ENCODE assay signal across 1 cellular context in the genomic region with DNA sequence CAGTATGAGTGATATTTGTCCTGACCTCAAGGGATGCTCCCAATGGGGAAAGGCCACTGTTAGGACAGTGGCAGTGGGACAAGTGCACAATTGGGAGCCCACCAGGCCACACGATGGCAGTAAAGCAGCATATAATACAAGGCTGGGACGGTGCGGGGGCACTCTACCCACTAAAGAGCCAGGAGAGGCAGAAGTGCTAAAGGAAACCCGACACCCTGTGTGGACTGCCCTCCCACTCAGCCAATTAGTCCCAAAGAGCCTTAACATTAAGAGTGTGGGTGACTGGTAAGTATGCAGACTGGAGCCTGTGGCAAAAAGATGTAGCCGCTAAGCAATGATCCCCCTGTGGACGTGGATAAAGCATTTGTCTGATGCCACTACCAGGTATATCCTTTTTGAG.
TF ChIP-seq lines count a peak whose summit lies in the region.

No MANE protein-coding gene starts in this region.

TF ChIP-seq in GM12878, 131 proteins besides CTCF, POLR2A, EP300 and RAD21 (continued from another document and continues in another):
- TF ChIP-seq ESRRA (IDR thresholded peaks at IDR 0.05; ENCODE audit: low read length), result no peak
- no peak for TF ChIP-seq RELA (IDR thresholded peaks at IDR 0.05; ENCODE audit: borderline replicate concordance, partially characterized antibody)
- TF ChIP-seq, protein P1, sequence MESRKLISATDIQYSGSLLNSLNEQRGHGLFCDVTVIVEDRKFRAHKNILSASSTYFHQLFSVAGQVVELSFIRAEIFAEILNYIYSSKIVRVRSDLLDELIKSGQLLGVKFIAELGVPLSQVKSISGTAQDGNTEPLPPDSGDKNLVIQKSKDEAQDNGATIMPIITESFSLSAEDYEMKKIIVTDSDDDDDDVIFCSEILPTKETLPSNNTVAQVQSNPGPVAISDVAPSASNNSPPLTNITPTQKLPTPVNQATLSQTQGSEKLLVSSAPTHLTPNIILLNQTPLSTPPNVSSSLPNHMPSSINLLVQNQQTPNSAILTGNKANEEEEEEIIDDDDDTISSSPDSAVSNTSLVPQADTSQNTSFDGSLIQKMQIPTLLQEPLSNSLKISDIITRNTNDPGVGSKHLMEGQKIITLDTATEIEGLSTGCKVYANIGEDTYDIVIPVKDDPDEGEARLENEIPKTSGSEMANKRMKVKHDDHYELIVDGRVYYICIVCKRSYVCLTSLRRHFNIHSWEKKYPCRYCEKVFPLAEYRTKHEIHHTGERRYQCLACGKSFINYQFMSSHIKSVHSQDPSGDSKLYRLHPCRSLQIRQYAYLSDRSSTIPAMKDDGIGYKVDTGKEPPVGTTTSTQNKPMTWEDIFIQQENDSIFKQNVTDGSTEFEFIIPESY (IDR thresholded peaks at IDR 0.05), result no peak
- no peak for TF ChIP-seq ASH2L (IDR thresholded peaks at IDR 0.05; ENCODE audit: borderline replicate concordance, low read depth)
- no peak for TF ChIP-seq TCF7 (IDR thresholded peaks at IDR 0.05; ENCODE audit: borderline replicate concordance)
- TF ChIP-seq SIN3A (IDR thresholded peaks at IDR 0.05; ENCODE audit: low read depth, low read length), result no peak
- TF ChIP-seq MEF2A (IDR thresholded peaks at IDR 0.05; ENCODE audit: insufficient read depth, low read depth, low read length), result no peak
- TF ChIP-seq NFIC (IDR thresholded peaks at IDR 0.05; ENCODE audit: low read depth, low read length), result no peak
- TF ChIP-seq NR2C1 (IDR thresholded peaks at IDR 0.05), result no peak
- no peak for TF ChIP-seq HSF1 (IDR thresholded peaks at IDR 0.05; ENCODE audit: low read depth, low read length)
- no peak for TF ChIP-seq SREBF2 (IDR thresholded peaks at IDR 0.05; ENCODE audit: low read length)
- 0 out of 2 replicates have a peak, but pooled peaks have one; percentile 23 for TF ChIP-seq RELB (IDR thresholded peaks at IDR 0.05; ENCODE audit: low read depth)
- TF ChIP-seq, protein P2, sequence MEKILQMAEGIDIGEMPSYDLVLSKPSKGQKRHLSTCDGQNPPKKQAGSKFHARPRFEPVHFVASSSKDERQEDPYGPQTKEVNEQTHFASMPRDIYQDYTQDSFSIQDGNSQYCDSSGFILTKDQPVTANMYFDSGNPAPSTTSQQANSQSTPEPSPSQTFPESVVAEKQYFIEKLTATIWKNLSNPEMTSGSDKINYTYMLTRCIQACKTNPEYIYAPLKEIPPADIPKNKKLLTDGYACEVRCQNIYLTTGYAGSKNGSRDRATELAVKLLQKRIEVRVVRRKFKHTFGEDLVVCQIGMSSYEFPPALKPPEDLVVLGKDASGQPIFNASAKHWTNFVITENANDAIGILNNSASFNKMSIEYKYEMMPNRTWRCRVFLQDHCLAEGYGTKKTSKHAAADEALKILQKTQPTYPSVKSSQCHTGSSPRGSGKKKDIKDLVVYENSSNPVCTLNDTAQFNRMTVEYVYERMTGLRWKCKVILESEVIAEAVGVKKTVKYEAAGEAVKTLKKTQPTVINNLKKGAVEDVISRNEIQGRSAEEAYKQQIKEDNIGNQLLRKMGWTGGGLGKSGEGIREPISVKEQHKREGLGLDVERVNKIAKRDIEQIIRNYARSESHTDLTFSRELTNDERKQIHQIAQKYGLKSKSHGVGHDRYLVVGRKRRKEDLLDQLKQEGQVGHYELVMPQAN (conservative IDR thresholded peaks at IDR 0.05), result 0 out of 2 replicates have a peak, but pooled peaks have one; percentile 15
- no peak; the same call in 1 of the 2 replicates for TF ChIP-seq DPF2 (IDR thresholded peaks at IDR 0.05)
- TF ChIP-seq JUND (IDR thresholded peaks at IDR 0.05; ENCODE audit: low read depth, low read length), result no peak
- no peak for TF ChIP-seq SMAD5 (IDR thresholded peaks at IDR 0.05; ENCODE audit: low read depth)
- no peak for TF ChIP-seq EZH2 (IDR thresholded peaks at IDR 0.05; ENCODE audit: borderline replicate concordance, control insufficient read depth, low read depth, low read length)
- TF ChIP-seq, protein P3, sequence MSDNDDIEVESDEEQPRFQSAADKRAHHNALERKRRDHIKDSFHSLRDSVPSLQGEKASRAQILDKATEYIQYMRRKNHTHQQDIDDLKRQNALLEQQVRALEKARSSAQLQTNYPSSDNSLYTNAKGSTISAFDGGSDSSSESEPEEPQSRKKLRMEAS (IDR thresholded peaks at IDR 0.05; ENCODE audit: low read depth, low read length), result no peak
- no peak for TF ChIP-seq POLR2AphosphoS5 (IDR thresholded peaks at IDR 0.05; ENCODE audit: low read length)
- 0 out of 2 replicates have a peak, but pooled peaks have one; percentile 47 for TF ChIP-seq NBN (IDR thresholded peaks at IDR 0.05)
- no peak for TF ChIP-seq RCOR1 (conservative IDR thresholded peaks at IDR 0.05; ENCODE audit: low read depth, low read length)
- no peak for TF ChIP-seq ZNF24 (IDR thresholded peaks at IDR 0.05)
- TF ChIP-seq MTA3 (IDR thresholded peaks at IDR 0.05; ENCODE audit: borderline replicate concordance, low read length), result no peak
- TF ChIP-seq KLF5 (IDR thresholded peaks at IDR 0.05; ENCODE audit: partially characterized antibody), result no peak
- TF ChIP-seq SMARCA5 (IDR thresholded peaks at IDR 0.05), result peak; percentile 87; the same call in 1 of the 2 replicates
- TF ChIP-seq HDAC6 (IDR thresholded peaks at IDR 0.05; ENCODE audit: unreplicated experiment), result no peak
- TF ChIP-seq NRF1 (conservative IDR thresholded peaks at IDR 0.05; ENCODE audit: low read depth, low read length), result no peak
- TF ChIP-seq, protein P4, sequence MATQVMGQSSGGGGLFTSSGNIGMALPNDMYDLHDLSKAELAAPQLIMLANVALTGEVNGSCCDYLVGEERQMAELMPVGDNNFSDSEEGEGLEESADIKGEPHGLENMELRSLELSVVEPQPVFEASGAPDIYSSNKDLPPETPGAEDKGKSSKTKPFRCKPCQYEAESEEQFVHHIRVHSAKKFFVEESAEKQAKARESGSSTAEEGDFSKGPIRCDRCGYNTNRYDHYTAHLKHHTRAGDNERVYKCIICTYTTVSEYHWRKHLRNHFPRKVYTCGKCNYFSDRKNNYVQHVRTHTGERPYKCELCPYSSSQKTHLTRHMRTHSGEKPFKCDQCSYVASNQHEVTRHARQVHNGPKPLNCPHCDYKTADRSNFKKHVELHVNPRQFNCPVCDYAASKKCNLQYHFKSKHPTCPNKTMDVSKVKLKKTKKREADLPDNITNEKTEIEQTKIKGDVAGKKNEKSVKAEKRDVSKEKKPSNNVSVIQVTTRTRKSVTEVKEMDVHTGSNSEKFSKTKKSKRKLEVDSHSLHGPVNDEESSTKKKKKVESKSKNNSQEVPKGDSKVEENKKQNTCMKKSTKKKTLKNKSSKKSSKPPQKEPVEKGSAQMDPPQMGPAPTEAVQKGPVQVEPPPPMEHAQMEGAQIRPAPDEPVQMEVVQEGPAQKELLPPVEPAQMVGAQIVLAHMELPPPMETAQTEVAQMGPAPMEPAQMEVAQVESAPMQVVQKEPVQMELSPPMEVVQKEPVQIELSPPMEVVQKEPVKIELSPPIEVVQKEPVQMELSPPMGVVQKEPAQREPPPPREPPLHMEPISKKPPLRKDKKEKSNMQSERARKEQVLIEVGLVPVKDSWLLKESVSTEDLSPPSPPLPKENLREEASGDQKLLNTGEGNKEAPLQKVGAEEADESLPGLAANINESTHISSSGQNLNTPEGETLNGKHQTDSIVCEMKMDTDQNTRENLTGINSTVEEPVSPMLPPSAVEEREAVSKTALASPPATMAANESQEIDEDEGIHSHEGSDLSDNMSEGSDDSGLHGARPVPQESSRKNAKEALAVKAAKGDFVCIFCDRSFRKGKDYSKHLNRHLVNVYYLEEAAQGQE (IDR thresholded peaks at IDR 0.05; ENCODE audit: low read depth, low read length), result no peak
- TF ChIP-seq IKZF1 (conservative IDR thresholded peaks at IDR 0.05), result peak; percentile 79
- no peak for TF ChIP-seq TBL1XR1 (IDR thresholded peaks at IDR 0.05; ENCODE audit: low read depth, low read length)
- TF ChIP-seq CHD2 (IDR thresholded peaks at IDR 0.05; ENCODE audit: borderline replicate concordance, low read depth, low read length), result peak; percentile 24; the same call in 1 of the 2 replicates
- TF ChIP-seq CEBPB (IDR thresholded peaks at IDR 0.05; ENCODE audit: borderline replicate concordance in 1 of 2, low read depth in 2 of 2, low read length in 2 of 2), result no peak
- no peak for TF ChIP-seq KAT2A (conservative IDR thresholded peaks at IDR 0.05; ENCODE audit: control insufficient read depth, low read depth, low read length)
- TF ChIP-seq, protein P5, sequence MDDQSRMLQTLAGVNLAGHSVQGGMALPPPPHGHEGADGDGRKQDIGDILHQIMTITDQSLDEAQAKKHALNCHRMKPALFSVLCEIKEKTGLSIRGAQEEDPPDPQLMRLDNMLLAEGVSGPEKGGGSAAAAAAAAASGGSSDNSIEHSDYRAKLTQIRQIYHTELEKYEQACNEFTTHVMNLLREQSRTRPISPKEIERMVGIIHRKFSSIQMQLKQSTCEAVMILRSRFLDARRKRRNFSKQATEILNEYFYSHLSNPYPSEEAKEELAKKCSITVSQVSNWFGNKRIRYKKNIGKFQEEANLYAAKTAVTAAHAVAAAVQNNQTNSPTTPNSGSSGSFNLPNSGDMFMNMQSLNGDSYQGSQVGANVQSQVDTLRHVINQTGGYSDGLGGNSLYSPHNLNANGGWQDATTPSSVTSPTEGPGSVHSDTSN (IDR thresholded peaks at IDR 0.05; ENCODE audit: insufficient replicate concordance, low read depth, low read length), result no peak
- TF ChIP-seq KDM1A (IDR thresholded peaks at IDR 0.05; ENCODE audit: borderline replicate concordance), result no peak
- no peak for TF ChIP-seq SUPT20H (IDR thresholded peaks at IDR 0.05; ENCODE audit: borderline replicate concordance, control insufficient read depth, low read depth, low read length)
- TF ChIP-seq MYB (IDR thresholded peaks at IDR 0.05; ENCODE audit: borderline replicate concordance, low read depth, low read length), result no peak
- no peak for TF ChIP-seq SMAD1 (IDR thresholded peaks at IDR 0.05; ENCODE audit: low read depth, partially characterized antibody)
- TF ChIP-seq YBX1 (IDR thresholded peaks at IDR 0.05), result no peak
- peak in 1 of 2 experiments; percentile 27; a peak in 1 of 4 replicates for TF ChIP-seq BHLHE40 (IDR thresholded peaks at IDR 0.05; ENCODE audit: borderline replicate concordance in 1 of 2, low read depth in 2 of 2, low read length in 1 of 2)
- no peak for TF ChIP-seq HDGF (IDR thresholded peaks at IDR 0.05)
- no peak for TF ChIP-seq TCF3 (IDR thresholded peaks at IDR 0.05; ENCODE audit: borderline replicate concordance, insufficient read depth, low read depth, low read length)
- TF ChIP-seq EGR1 (IDR thresholded peaks at IDR 0.05; ENCODE audit: borderline replicate concordance in 1 of 2, low read depth in 2 of 2, low read length in 2 of 2), result peak in 1 of 2 experiments; percentile 71; a peak in 1 of 3 replicates
- TF ChIP-seq CBFB (IDR thresholded peaks at IDR 0.05; ENCODE audit: low read depth), result no peak
- TF ChIP-seq PAX5 (IDR thresholded peaks at IDR 0.05; ENCODE audit: borderline replicate concordance, low read depth, low read length), result no peak
- TF ChIP-seq IRF4 (IDR thresholded peaks at IDR 0.05; ENCODE audit: low read depth, low read length), result 0 out of 2 replicates have a peak, but pooled peaks have one; percentile 25
- peak; percentile 55 for TF ChIP-seq EED (IDR thresholded peaks at IDR 0.05; ENCODE audit: low read depth)
- TF ChIP-seq BCL3 (IDR thresholded peaks at IDR 0.05; ENCODE audit: borderline replicate concordance, insufficient read depth, low read depth, low read length, poor library complexity, severe bottlenecking), result no peak
- TF ChIP-seq, protein P6, sequence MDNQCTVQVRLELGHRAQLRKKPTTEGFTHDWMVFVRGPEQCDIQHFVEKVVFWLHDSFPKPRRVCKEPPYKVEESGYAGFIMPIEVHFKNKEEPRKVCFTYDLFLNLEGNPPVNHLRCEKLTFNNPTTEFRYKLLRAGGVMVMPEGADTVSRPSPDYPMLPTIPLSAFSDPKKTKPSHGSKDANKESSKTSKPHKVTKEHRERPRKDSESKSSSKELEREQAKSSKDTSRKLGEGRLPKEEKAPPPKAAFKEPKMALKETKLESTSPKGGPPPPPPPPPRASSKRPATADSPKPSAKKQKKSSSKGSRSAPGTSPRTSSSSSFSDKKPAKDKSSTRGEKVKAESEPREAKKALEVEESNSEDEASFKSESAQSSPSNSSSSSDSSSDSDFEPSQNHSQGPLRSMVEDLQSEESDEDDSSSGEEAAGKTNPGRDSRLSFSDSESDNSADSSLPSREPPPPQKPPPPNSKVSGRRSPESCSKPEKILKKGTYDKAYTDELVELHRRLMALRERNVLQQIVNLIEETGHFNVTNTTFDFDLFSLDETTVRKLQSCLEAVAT (IDR thresholded peaks at IDR 0.05), result no peak
